ENCODE assay signal across 3 cellular contexts in the genomic region with DNA sequence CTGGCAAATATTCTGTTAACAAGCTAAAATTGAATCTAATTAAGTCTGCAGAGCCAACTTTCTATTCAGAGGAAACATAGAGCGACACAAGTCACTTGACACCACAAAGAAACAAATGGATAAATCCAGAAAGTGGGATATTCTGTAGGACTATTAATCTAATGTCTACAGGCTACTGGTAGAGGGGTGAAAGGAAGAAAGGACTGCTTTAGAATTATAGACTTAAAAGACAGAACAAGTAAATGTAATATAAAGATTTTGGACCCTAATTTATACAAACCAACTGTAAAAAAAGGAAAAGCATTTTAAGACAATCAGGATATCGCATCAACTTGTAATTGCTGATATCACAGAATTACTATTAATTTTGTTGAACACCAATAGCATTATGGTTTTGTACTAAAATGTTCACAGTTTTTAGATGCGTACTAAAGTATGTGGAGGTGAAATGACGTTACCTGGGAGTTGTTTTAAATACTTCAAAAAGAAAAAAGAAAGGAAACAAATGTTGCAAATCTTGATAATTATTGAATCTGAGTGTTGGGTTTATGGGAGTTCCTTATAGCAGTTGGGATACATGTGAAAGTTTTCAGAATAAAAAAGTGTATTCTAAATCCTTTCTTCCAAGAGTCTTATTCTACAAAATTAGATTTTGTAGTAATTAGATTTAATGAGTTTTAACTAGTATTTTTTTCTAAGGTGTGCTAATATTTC.
TF ChIP-seq lines count a peak whose summit lies in the region.

No MANE protein-coding gene starts in this region.

TF ChIP-seq in A549, 52 proteins besides CTCF, POLR2A, EP300 and RAD21:
- no peak for TF ChIP-seq TFCP2L1 (CRISPR knock-in tag; IDR thresholded peaks at IDR 0.05)
- TF ChIP-seq, protein P1, sequence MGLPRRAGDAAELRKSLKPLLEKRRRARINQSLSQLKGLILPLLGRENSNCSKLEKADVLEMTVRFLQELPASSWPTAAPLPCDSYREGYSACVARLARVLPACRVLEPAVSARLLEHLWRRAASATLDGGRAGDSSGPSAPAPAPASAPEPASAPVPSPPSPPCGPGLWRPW (IDR thresholded peaks at IDR 0.05) = no peak
- peak; percentile 41 for TF ChIP-seq MAFK (IDR thresholded peaks at IDR 0.05; ENCODE audit: partially characterized antibody)
TF ChIP-seq in A549: peak in this region for 1.

TF ChIP-seq in GM23338, 12 proteins besides CTCF, POLR2A, EP300 and RAD21:
- TF ChIP-seq EZH2phosphoT487 (IDR thresholded peaks at IDR 0.05; ENCODE audit: unreplicated experiment) (no peak), ZNF114 (CRISPR knock-in tag; IDR thresholded peaks at IDR 0.05) (no peak), REST (IDR thresholded peaks at IDR 0.05; ENCODE audit: unreplicated experiment) (no peak), NANOG (IDR thresholded peaks at IDR 0.05; ENCODE audit: borderline replicate concordance) (no peak), EZH2 (IDR thresholded peaks at IDR 0.05; ENCODE audit: low read depth, unreplicated experiment) (no peak), ZNF331 (CRISPR knock-in tag; IDR thresholded peaks at IDR 0.05; ENCODE audit: low read depth) (no peak), STAT1 (IDR thresholded peaks at IDR 0.05; ENCODE audit: unreplicated experiment) (no peak)

TF ChIP-seq in K562, 482 proteins besides CTCF, POLR2A, EP300 and RAD21:
- TF ChIP-seq KDM5B (IDR thresholded peaks at IDR 0.05; ENCODE audit: insufficient replicate concordance, low read depth, low read length) (no peak), ZNF354B (CRISPR knock-in tag; IDR thresholded peaks at IDR 0.05) (0 out of 2 replicates have a peak, but pooled peaks have one; percentile 19), TCFL5 (CRISPR knock-in tag; conservative IDR thresholded peaks at IDR 0.05) (peak; percentile 56; the same call in 1 of the 2 replicates), OTX1 (CRISPR knock-in tag; IDR thresholded peaks at IDR 0.05) (no peak), HOXB6 (CRISPR knock-in tag; IDR thresholded peaks at IDR 0.05; ENCODE audit: borderline replicate concordance) (no peak), RBM22 (IDR thresholded peaks at IDR 0.05; ENCODE audit: low read depth, low read length, poor library complexity, severe bottlenecking) (no peak), BRD4 (IDR thresholded peaks at IDR 0.05) (peak; percentile 6; the same call in 1 of the 2 replicates), PTRF (tag; IDR thresholded peaks at IDR 0.05) (no peak), DIDO1 (tag; IDR thresholded peaks at IDR 0.05; ENCODE audit: low read depth) (no peak), CGGBP1 (CRISPR knock-in tag; IDR thresholded peaks at IDR 0.05) (no peak), SNAPC5 (CRISPR knock-in tag; IDR thresholded peaks at IDR 0.05) (no peak), ZNF444 (CRISPR knock-in tag; IDR thresholded peaks at IDR 0.05) (0 out of 2 replicates have a peak, but pooled peaks have one; percentile 74), ARID1B (IDR thresholded peaks at IDR 0.05) (no peak), FOXJ2 (tag; IDR thresholded peaks at IDR 0.05) (no peak), ARNT (IDR thresholded peaks at IDR 0.05) (no peak), CXXC5 (CRISPR knock-in tag; IDR thresholded peaks at IDR 0.05) (no peak), SAFB2 (IDR thresholded peaks at IDR 0.05; ENCODE audit: borderline replicate concordance, low read depth, low read length, severe bottlenecking) (no peak), POLR2H (tag; IDR thresholded peaks at IDR 0.05; ENCODE audit: low read depth) (peak; percentile 20; the same call in 1 of the 2 replicates), ZBTB17 (CRISPR knock-in tag; IDR thresholded peaks at IDR 0.05) (no peak), ZFP30 (CRISPR knock-in tag; IDR thresholded peaks at IDR 0.05; ENCODE audit: borderline replicate concordance) (0 out of 2 replicates have a peak, but pooled peaks have one; percentile 50), MTF1 (CRISPR knock-in tag; IDR thresholded peaks at IDR 0.05; ENCODE audit: borderline replicate concordance) (no peak), ZNF778 (CRISPR knock-in tag; IDR thresholded peaks at IDR 0.05) (0 out of 2 replicates have a peak, but pooled peaks have one; percentile 27), KLF10 (CRISPR knock-in tag; IDR thresholded peaks at IDR 0.05) (no peak), ZKSCAN8 (CRISPR knock-in tag; IDR thresholded peaks at IDR 0.05) (peak; percentile 9; the same call in 1 of the 2 replicates), MEIS2 (IDR thresholded peaks at IDR 0.05; ENCODE audit: partially characterized antibody) (no peak), CBFB (CRISPR knock-in tag; IDR thresholded peaks at IDR 0.05) (no peak), MAFG (tag; conservative IDR thresholded peaks at IDR 0.05) (peak; percentile 60), ZNF445 (CRISPR knock-in tag; IDR thresholded peaks at IDR 0.05; ENCODE audit: low read depth) (0 out of 2 replicates have a peak, but pooled peaks have one; percentile 29), ZNF75A (CRISPR knock-in tag; IDR thresholded peaks at IDR 0.05) (0 out of 2 replicates have a peak, but pooled peaks have one; percentile 38), NFYB (IDR thresholded peaks at IDR 0.05; ENCODE audit: extremely low read depth, insufficient read length) (no peak), ZBTB34 (CRISPR knock-in tag; IDR thresholded peaks at IDR 0.05) (0 out of 2 replicates have a peak, but pooled peaks have one; percentile 12), ATF7 (IDR thresholded peaks at IDR 0.05) (no peak), ZNF212 (CRISPR knock-in tag; IDR thresholded peaks at IDR 0.05) (0 out of 2 replicates have a peak, but pooled peaks have one; percentile 52), EP400 (IDR thresholded peaks at IDR 0.05) (no peak), ZNF311 (CRISPR knock-in tag; IDR thresholded peaks at IDR 0.05) (peak; percentile 78), TFAP4 (CRISPR knock-in tag; IDR thresholded peaks at IDR 0.05; ENCODE audit: borderline replicate concordance) (no peak), CTBP1 (IDR thresholded peaks at IDR 0.05; ENCODE audit: borderline replicate concordance) (no peak), SMAD1 (IDR thresholded peaks at IDR 0.05; ENCODE audit: low read depth, low read length, partially characterized antibody) (no peak), MAFF (IDR thresholded peaks at IDR 0.05; ENCODE audit: low read length) (peak; percentile 63; the same call in 1 of the 2 replicates), ZBTB8A (IDR thresholded peaks at IDR 0.05; ENCODE audit: partially characterized antibody) (no peak), PURB (CRISPR knock-in tag; IDR thresholded peaks at IDR 0.05; ENCODE audit: low read depth) (no peak), HES1 (IDR thresholded peaks at IDR 0.05; ENCODE audit: low read depth) (no peak), DEAF1 (CRISPR knock-in tag; IDR thresholded peaks at IDR 0.05) (0 out of 2 replicates have a peak, but pooled peaks have one; percentile 28), MAZ (CRISPR knock-in tag; conservative IDR thresholded peaks at IDR 0.05 in 1 of 2, IDR thresholded peaks at IDR 0.05 in 1 of 2) (0 out of 4 replicates have a peak, but pooled peaks of 1 of the 2 experiments have one; percentile 34), ZNF551 (CRISPR knock-in tag; IDR thresholded peaks at IDR 0.05) (0 out of 2 replicates have a peak, but pooled peaks have one; percentile 67)
- TF ChIP-seq, protein P2, sequence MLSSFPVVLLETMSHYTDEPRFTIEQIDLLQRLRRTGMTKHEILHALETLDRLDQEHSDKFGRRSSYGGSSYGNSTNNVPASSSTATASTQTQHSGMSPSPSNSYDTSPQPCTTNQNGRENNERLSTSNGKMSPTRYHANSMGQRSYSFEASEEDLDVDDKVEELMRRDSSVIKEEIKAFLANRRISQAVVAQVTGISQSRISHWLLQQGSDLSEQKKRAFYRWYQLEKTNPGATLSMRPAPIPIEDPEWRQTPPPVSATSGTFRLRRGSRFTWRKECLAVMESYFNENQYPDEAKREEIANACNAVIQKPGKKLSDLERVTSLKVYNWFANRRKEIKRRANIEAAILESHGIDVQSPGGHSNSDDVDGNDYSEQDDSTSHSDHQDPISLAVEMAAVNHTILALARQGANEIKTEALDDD (IDR thresholded peaks at IDR 0.05) = no peak
- TF ChIP-seq, protein P3, sequence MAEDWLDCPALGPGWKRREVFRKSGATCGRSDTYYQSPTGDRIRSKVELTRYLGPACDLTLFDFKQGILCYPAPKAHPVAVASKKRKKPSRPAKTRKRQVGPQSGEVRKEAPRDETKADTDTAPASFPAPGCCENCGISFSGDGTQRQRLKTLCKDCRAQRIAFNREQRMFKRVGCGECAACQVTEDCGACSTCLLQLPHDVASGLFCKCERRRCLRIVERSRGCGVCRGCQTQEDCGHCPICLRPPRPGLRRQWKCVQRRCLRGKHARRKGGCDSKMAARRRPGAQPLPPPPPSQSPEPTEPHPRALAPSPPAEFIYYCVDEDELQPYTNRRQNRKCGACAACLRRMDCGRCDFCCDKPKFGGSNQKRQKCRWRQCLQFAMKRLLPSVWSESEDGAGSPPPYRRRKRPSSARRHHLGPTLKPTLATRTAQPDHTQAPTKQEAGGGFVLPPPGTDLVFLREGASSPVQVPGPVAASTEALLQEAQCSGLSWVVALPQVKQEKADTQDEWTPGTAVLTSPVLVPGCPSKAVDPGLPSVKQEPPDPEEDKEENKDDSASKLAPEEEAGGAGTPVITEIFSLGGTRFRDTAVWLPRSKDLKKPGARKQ (CRISPR knock-in tag; IDR thresholded peaks at IDR 0.05) = peak; percentile 68
- TF ChIP-seq, protein P4, sequence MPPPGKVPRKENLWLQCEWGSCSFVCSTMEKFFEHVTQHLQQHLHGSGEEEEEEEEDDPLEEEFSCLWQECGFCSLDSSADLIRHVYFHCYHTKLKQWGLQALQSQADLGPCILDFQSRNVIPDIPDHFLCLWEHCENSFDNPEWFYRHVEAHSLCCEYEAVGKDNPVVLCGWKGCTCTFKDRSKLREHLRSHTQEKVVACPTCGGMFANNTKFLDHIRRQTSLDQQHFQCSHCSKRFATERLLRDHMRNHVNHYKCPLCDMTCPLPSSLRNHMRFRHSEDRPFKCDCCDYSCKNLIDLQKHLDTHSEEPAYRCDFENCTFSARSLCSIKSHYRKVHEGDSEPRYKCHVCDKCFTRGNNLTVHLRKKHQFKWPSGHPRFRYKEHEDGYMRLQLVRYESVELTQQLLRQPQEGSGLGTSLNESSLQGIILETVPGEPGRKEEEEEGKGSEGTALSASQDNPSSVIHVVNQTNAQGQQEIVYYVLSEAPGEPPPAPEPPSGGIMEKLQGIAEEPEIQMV (tag; conservative IDR thresholded peaks at IDR 0.05; ENCODE audit: low read depth) = 0 out of 2 replicates have a peak, but pooled peaks have one; percentile 1
- TF ChIP-seq, protein P5, sequence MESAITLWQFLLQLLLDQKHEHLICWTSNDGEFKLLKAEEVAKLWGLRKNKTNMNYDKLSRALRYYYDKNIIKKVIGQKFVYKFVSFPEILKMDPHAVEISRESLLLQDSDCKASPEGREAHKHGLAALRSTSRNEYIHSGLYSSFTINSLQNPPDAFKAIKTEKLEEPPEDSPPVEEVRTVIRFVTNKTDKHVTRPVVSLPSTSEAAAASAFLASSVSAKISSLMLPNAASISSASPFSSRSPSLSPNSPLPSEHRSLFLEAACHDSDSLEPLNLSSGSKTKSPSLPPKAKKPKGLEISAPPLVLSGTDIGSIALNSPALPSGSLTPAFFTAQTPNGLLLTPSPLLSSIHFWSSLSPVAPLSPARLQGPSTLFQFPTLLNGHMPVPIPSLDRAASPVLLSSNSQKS (CRISPR knock-in tag; IDR thresholded peaks at IDR 0.05) = 0 out of 2 replicates have a peak, but pooled peaks have one; percentile 64
